Comparison of ENCODE assay signal across 25 cellular contexts in the genomic region with DNA sequence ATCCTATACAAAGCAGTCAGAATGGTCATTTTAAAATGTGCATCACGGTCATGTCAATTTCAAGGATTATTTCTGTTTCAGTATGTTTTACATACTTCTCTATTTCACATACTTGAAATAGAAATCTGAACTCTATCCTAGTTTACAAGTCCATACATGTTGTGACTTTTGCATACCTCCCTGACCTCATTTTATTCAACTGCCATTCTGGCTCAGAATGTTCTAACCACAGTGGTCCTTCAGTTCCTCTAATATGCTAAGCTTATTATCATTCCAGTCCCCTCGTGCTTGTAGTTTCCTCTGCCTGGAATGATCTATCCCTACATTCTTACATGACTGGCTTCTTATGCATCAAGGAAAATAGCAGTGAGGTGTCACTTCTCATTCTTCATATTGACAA.
A peak's percentile ranks its signal among the peaks of the same experiment; 100 is the strongest.
DNase-seq lines count a peak whose midpoint lies in the region; ATAC-seq, FAIRE-seq and TF ChIP-seq lines count a peak whose summit lies in the region.
"Had no signal": no experiment of that assay in that cellular context is flagged by ENCODE, and none has a peak within 500 bp of the region (broad histone marks: within the 10 kb centered on the region; RNA-seq: fewer than 3 reads in every experiment).

No MANE protein-coding gene starts in this region.

- H3K27ac ChIP-seq in GM12878 (ENCODE audit: control insufficient read depth, insufficient read depth) (no peak overlapping the region; the same call in 1 of the 2 replicates), transverse colon (no peak overlapping the region)
- no peak overlapping the region for H3K27ac ChIP-seq in CD8-positive, alpha-beta T cell (ENCODE audit: low read depth, low read length)
- H3K27ac ChIP-seq: KMS-11, uterus had no signal

- H3K9me3 Mint-ChIP-seq in CD8-positive, alpha-beta T cell: no peaks in the 10 kb centered on the region
- H3K9me3 Mint-ChIP-seq: endodermal cell had no signal

- no peak overlapping the region for H3K4me3 ChIP-seq in GM12878
- no peak overlapping the region for H3K4me3 ChIP-seq in transverse colon
- H3K4me3 ChIP-seq in CD8-positive, alpha-beta T cell (ENCODE audit: low read depth, low read length): no peak overlapping the region
- H3K4me3 ChIP-seq: uterus had no signal

- in situ Hi-C loops in GM12878 (cut with MboI) (no loop called here), transverse colon (cut with MboI; ENCODE audit: low pct_ligation_motif_present in 1 of 4, low pct_unique_long_range_greater_than_20kb in 1 of 4, low sequenced_read_pairs in 3 of 4) (no loop called here)

- peak; percentile 58 for ATAC-seq in HG03520 (IDR thresholded peaks at IDR 0.05; ENCODE audit: unreplicated experiment)
- peak; percentile 74 for ATAC-seq in GM12878
- ATAC-seq in GM19455 (IDR thresholded peaks at IDR 0.05; ENCODE audit: unreplicated experiment): no peak
- no peak for ATAC-seq in CD8-positive, alpha-beta T cell
- ATAC-seq: activated CD4-positive, alpha-beta T cell treated with anti-CD3 and anti-CD28 coated beads for 36 hours; activated CD8-positive, alpha-beta memory T cell treated with anti-CD3 and anti-CD28 coated beads, Interleukin-2, amount 10 ng/mL, durations not matched to agents 7 days and 5 days had no signal

- no peaks in the 10 kb centered on the region for H3K9me3 ChIP-seq in GM12878 (replicated peaks; ENCODE audit: control insufficient read depth, insufficient read depth, low read length)
- no peaks in the 10 kb centered on the region for H3K9me3 ChIP-seq in transverse colon
- H3K9me3 ChIP-seq in CD8-positive, alpha-beta T cell (ENCODE audit: low read length): no peaks in the 10 kb centered on the region
- H3K9me3 ChIP-seq: Caco-2, SK-N-SH, uterus had no signal

- H3K36me3 Mint-ChIP-seq in CD8-positive, alpha-beta T cell: peaks cover 2% of the 10 kb centered on the region
- H3K36me3 Mint-ChIP-seq: activated CD8-positive, alpha-beta memory T cell treated with anti-CD3 and anti-CD28 coated beads, Interleukin-2, amount 10 ng/mL, durations not matched to agents 7 days and 5 days had no signal

- H3K4me2 ChIP-seq in GM12878 (ENCODE audit: control insufficient read depth, insufficient read depth): no peak overlapping the region
- H3K4me2 ChIP-seq: KMS-11, SK-N-SH had no signal

- no peaks in the 10 kb centered on the region for H4K20me1 ChIP-seq in GM12878 (ENCODE audit: control insufficient read depth, insufficient read depth)

- DNase-seq in GM12891 (ENCODE audit: insufficient read length, low spot score): no peak
- DNase-seq in GM12878 (ENCODE audit: low read depth, low spot score): peak; percentile 9
- DNase-seq in myocyte (ENCODE audit: low read depth): peak; percentile 2
- no peak for DNase-seq in OCI-M1 (lab: John Stamatoyannopoulos, UW)
- DNase-seq in transverse colon: no peak
- DNase-seq in CD8-positive, alpha-beta T cell: no peak
- DNase-seq: activated CD4-positive, alpha-beta T cell treated with anti-CD3 and anti-CD28 coated beads for 36 hours; activated CD8-positive, alpha-beta memory T cell treated with anti-CD3 and anti-CD28 coated beads, Interleukin-2, amount 10 ng/mL, durations not matched to agents 7 days and 5 days; activated effector memory CD4-positive, alpha-beta T cell treated with Interleukin-2 at 50 U/mL for 16 hours; Caco-2; cerebellar nuclear complex; endodermal cell; GF-D8; NCI-H1105 treated with DMSO at 0.1 percent for 48 hours; NCI-H2171; NCI-H82; SK-N-SH; stimulated activated CD4-positive, alpha-beta T cell treated with anti-CD3 and anti-CD28 coated beads, Interleukin-4, amount 100 ng/mL, for 4 hours; T-helper 9 cell; uterus had no signal

- H3K4me3 Mint-ChIP-seq in CD8-positive, alpha-beta T cell: no peak overlapping the region
- H3K4me3 Mint-ChIP-seq: activated CD4-positive, alpha-beta T cell treated with anti-CD3 and anti-CD28 coated beads for 36 hours; activated CD8-positive, alpha-beta memory T cell treated with anti-CD3 and anti-CD28 coated beads, Interleukin-2, amount 10 ng/mL, durations not matched to agents 7 days and 5 days; endodermal cell had no signal

- intact Hi-C loops in GM12878 (cut with micrococcal nuclease; ENCODE audit: unreplicated experiment): no loop called here
- intact Hi-C loops in transverse colon (cut with DNase I; ENCODE audit: low total_unique reads): no loop called here
- intact Hi-C loops in CD8-positive, alpha-beta T cell (cut with DNase I, micrococcal nuclease): no loop called here

- TF ChIP-seq RAD21 in GM12878 (IDR thresholded peaks at IDR 0.05; ENCODE audit: insufficient read depth, low read depth, low read length): no peak

- no peak overlapping the region for H3K27ac Mint-ChIP-seq in CD8-positive, alpha-beta T cell
- H3K27ac Mint-ChIP-seq: activated CD4-positive, alpha-beta T cell treated with anti-CD3 and anti-CD28 coated beads for 36 hours; activated CD8-positive, alpha-beta memory T cell treated with anti-CD3 and anti-CD28 coated beads, Interleukin-2, amount 10 ng/mL, durations not matched to agents 7 days and 5 days; endodermal cell; progenitor cell of endocrine pancreas had no signal

- TF ChIP-seq EP300 in GM12878 (IDR thresholded peaks at IDR 0.05; ENCODE audit: borderline replicate concordance in 1 of 2, control insufficient read depth in 1 of 2, low read depth in 2 of 2, low read length in 2 of 2): no peak
- TF ChIP-seq EP300 in transverse colon (IDR thresholded peaks at IDR 0.05; ENCODE audit: low read depth): no peak

- TF ChIP-seq CTCF in GM12878 (IDR thresholded peaks at IDR 0.05 in 2 of 3, conservative IDR thresholded peaks at IDR 0.05 in 1 of 3; ENCODE audit: control insufficient read depth in 2 of 3, extremely low read depth in 1 of 3, insufficient read depth in 1 of 3, low read depth in 3 of 3, low read length in 3 of 3): no peak
- TF ChIP-seq CTCF in transverse colon (IDR thresholded peaks at IDR 0.05): no peak
- TF ChIP-seq CTCF in CD8-positive, alpha-beta T cell (IDR thresholded peaks at IDR 0.05): no peak

- H3K4me1 Mint-ChIP-seq in CD8-positive, alpha-beta T cell (ENCODE audit: low read depth): no peaks in the 10 kb centered on the region
- H3K4me1 Mint-ChIP-seq: activated CD4-positive, alpha-beta T cell treated with anti-CD3 and anti-CD28 coated beads for 36 hours; activated CD8-positive, alpha-beta memory T cell treated with anti-CD3 and anti-CD28 coated beads, Interleukin-2, amount 10 ng/mL, durations not matched to agents 7 days and 5 days had no signal

- POLR2A ChIA-PET in GM12878 (lab: Charles Lee): no interaction called here
- POLR2A ChIA-PET in CD8-positive, alpha-beta T cell (lab: Charles Lee): no interaction called here

- SMC1A ChIA-PET in GM12878 (lab: Charles Lee; ENCODE audit: uncharacterized antibody, unreplicated experiment): no interaction called here

- no peak for TF ChIP-seq POLR2A in GM12891 (IDR thresholded peaks at IDR 0.05; ENCODE audit: low read depth, low read length)
- no peak for TF ChIP-seq POLR2A in GM12878 (IDR thresholded peaks at IDR 0.05; ENCODE audit: low read depth, low read length)
- TF ChIP-seq POLR2A in transverse colon (IDR thresholded peaks at IDR 0.05): no peak

- FAIRE-seq in GM12891 (lab: Jason Lieb, UNC): no peak
- peak; percentile 52 for FAIRE-seq in GM12878 (lab: Jason Lieb, UNC)
- FAIRE-seq: H1 had no signal

- no peak overlapping the region for H2AFZ ChIP-seq in GM12878 (ENCODE audit: control insufficient read depth, low read depth, low read length)

- CTCF ChIA-PET in GM12878 (lab: Yijun Ruan, JAX): no interaction called here
- CTCF ChIA-PET in CD8-positive, alpha-beta T cell (lab: Charles Lee): no interaction called here

- H3K79me2 ChIP-seq in GM12878 (ENCODE audit: control insufficient read depth, insufficient read depth, low read length): no peaks in the 10 kb centered on the region

- no peaks in the 10 kb centered on the region for H3K4me1 ChIP-seq in GM12878 (ENCODE audit: control insufficient read depth, insufficient read depth, low read length)
- no peaks in the 10 kb centered on the region for H3K4me1 ChIP-seq in transverse colon
- no peaks in the 10 kb centered on the region for H3K4me1 ChIP-seq in CD8-positive, alpha-beta T cell (ENCODE audit: insufficient read depth, low read length)
- H3K4me1 ChIP-seq: uterus had no signal

- no peak overlapping the region for H3K9ac ChIP-seq in GM12878 (ENCODE audit: control insufficient read depth, insufficient read depth, low read length)
- H3K9ac ChIP-seq: KMS-11, SK-N-SH had no signal

- no TSS peak for BruUV-seq in GM12878 (replicated peaks; lab: Mats Ljungman, UMichigan)

- RAD21 ChIA-PET in GM12878 (lab: Charles Lee; ENCODE audit: unreplicated experiment): no interaction called here

- no peaks in the 10 kb centered on the region for H3K27me3 ChIP-seq in GM12878 (replicated peaks in 1 of 2; ENCODE audit: control insufficient read depth in 2 of 2, insufficient read depth in 2 of 2, low read length in 1 of 2)
- H3K27me3 ChIP-seq in transverse colon: no peaks in the 10 kb centered on the region
- H3K27me3 ChIP-seq in CD8-positive, alpha-beta T cell (ENCODE audit: insufficient read depth, low read length): no peaks in the 10 kb centered on the region
- H3K27me3 ChIP-seq: uterus had no signal

- WGBS in GM12878 (ENCODE audit: insufficient coverage, insufficient replicate concordance, low lambda C conversion rate, missing lambda C conversion rate): 3% methylated on average over 2 of the region's 2 CpGs
- WGBS in transverse colon (ENCODE audit: low coverage in 1 of 2), 2 donors: 64 to 81% methylated on average over 2 of the region's 2 CpGs

- no peaks in the 10 kb centered on the region for H3K36me3 ChIP-seq in GM12878 (ENCODE audit: control insufficient read depth in 2 of 2, insufficient read depth in 2 of 2, low read length in 1 of 2)
- no peaks in the 10 kb centered on the region for H3K36me3 ChIP-seq in transverse colon
- H3K36me3 ChIP-seq in CD8-positive, alpha-beta T cell (ENCODE audit: insufficient read depth, low read length): no peaks in the 10 kb centered on the region
- H3K36me3 ChIP-seq: uterus had no signal

- H3K27me3 Mint-ChIP-seq in CD8-positive, alpha-beta T cell (ENCODE audit: low read depth): no peaks in the 10 kb centered on the region
- H3K27me3 Mint-ChIP-seq: activated CD4-positive, alpha-beta T cell treated with anti-CD3 and anti-CD28 coated beads for 36 hours; activated CD8-positive, alpha-beta memory T cell treated with anti-CD3 and anti-CD28 coated beads, Interleukin-2, amount 10 ng/mL, durations not matched to agents 7 days and 5 days; progenitor cell of endocrine pancreas had no signal

TF ChIP-seq in GM12891, 5 proteins besides CTCF, POLR2A, EP300 and RAD21:
- TF ChIP-seq POU2F2 (IDR thresholded peaks at IDR 0.05; ENCODE audit: low read depth, low read length) (no peak), PAX5 (IDR thresholded peaks at IDR 0.05; ENCODE audit: insufficient read depth, low read length, severe bottlenecking) (no peak), SPI1 (IDR thresholded peaks at IDR 0.05; ENCODE audit: low read depth, low read length) (peak; percentile 67)

TF ChIP-seq in GM12878, 131 proteins besides CTCF, POLR2A, EP300 and RAD21 (continues in another document):
- no peak for TF ChIP-seq MYB (IDR thresholded peaks at IDR 0.05; ENCODE audit: borderline replicate concordance, low read depth, low read length)

Comparison
In these comparisons a context has a peak if more than half of its experiments do, and no peak if none do; other contexts are left out.
1. DNase-seq: peak in GM12878 (single experiment) and myocyte (single experiment); none in GM12891 (single experiment), OCI-M1 (single experiment), transverse colon (single experiment) and CD8-positive, alpha-beta T cell (0 of 7).
2. ATAC-seq: peak in HG03520 (single experiment) and GM12878 (single experiment); none in GM19455 (single experiment) and CD8-positive, alpha-beta T cell (single experiment).